In the genomic region with DNA sequence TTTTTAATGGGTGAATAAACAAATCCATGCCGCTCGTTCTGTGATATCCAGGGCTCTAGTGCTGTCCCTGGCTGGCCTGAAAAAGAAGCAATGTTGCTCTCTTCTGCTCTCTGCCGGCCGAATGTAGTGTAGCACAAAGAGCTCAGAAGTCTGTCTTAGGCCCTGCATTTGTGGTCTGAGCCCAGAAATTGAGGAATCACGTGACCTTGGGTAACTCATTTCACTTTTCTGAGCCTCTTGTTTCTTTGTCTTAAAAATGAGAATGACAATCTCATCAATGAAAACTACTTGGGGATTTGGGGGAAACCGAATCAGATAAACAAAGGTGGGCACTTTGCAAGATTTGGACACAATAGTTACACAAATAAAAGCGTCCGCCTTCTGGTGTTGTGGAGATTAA, we compare ENCODE assay signal across 8 cellular contexts.
DNase-seq lines count a peak whose midpoint lies in the region; ATAC-seq and TF ChIP-seq lines count a peak whose summit lies in the region.

No MANE protein-coding gene starts in this region.

- H4K8ac ChIP-seq in neuronal stem cell (ENCODE audit: low read depth, low read length), result no peak overlapping the region

- no peak overlapping the region for H3K23ac ChIP-seq in neuronal stem cell (ENCODE audit: low read depth, low read length, poor library complexity)

- no peak overlapping the region for H3K27ac ChIP-seq in CD8-positive, alpha-beta T cell (ENCODE audit: low read depth, low read length)
- no peak overlapping the region for H3K27ac ChIP-seq in neuronal stem cell (replicated peaks; ENCODE audit: low read length)

- DNase-seq in CD8-positive, alpha-beta T cell, result peak in 4 of 7 experiments; percentile 11 to 50 (median 17)
- DNase-seq in GM20000 (ENCODE audit: low spot score) (peak; percentile 65), NCI-H460 (ENCODE audit: extremely low read depth, low read depth) (peak; percentile 44), activated T-cell treated with anti-CD3 and anti-CD28 coated beads for 48 hours (ENCODE audit: low read depth) (peak; percentile 39), fibroblast of the aortic adventitia (ENCODE audit: low read depth) (peak; percentile 58), neuronal stem cell (ENCODE audit: low spot score) (peak; percentile 65), ureter (ENCODE audit: low spot score) (peak; percentile 68), GF-D8 (lab: John Stamatoyannopoulos, UW) (no peak)

- no peaks in the 10 kb centered on the region for H3K9me3 ChIP-seq in CD8-positive, alpha-beta T cell (ENCODE audit: low read length)
- H3K9me3 ChIP-seq in neuronal stem cell (replicated peaks in 1 of 2; ENCODE audit: control insufficient read depth in 2 of 2, insufficient read depth in 1 of 2, low read depth in 1 of 2, low read length in 2 of 2), result no peaks in the 10 kb centered on the region

- TF ChIP-seq CTCF in CD8-positive, alpha-beta T cell (IDR thresholded peaks at IDR 0.05), result peak; percentile 57
- peak; percentile 67 for TF ChIP-seq CTCF in GM20000 (IDR thresholded peaks at IDR 0.05; ENCODE audit: extremely low read depth, missing control alignments)
- TF ChIP-seq CTCF in fibroblast of the aortic adventitia (IDR thresholded peaks at IDR 0.05; ENCODE audit: insufficient read depth, low read length), result peak; percentile 81

- no peak overlapping the region for H2BK120ac ChIP-seq in neuronal stem cell (ENCODE audit: low read depth, low read length)

- no peak overlapping the region for H3K4ac ChIP-seq in neuronal stem cell (ENCODE audit: low read length)

- H3K79me1 ChIP-seq in neuronal stem cell (ENCODE audit: low read depth, low read length), result no peaks in the 10 kb centered on the region

- no peaks in the 10 kb centered on the region for H3K9me3 Mint-ChIP-seq in CD8-positive, alpha-beta T cell

- no peak overlapping the region for H2AK5ac ChIP-seq in neuronal stem cell (ENCODE audit: low read depth, low read length)

- H3K4me3 ChIP-seq in CD8-positive, alpha-beta T cell (ENCODE audit: low read depth, low read length), result no peak overlapping the region
- H3K4me3 ChIP-seq in fibroblast of the aortic adventitia (ENCODE audit: low read depth, low read length) (no peak overlapping the region), neuronal stem cell (ENCODE audit: low read length in 2 of 2) (no peak overlapping the region)

- intact Hi-C loops in CD8-positive, alpha-beta T cell (cut with DNase I, micrococcal nuclease), result no loop called here

- H4K91ac ChIP-seq in neuronal stem cell (ENCODE audit: low read depth, low read length, poor library complexity), result no peak overlapping the region

- no peak overlapping the region for H2BK5ac ChIP-seq in neuronal stem cell (ENCODE audit: low read length)

- H3K36me3 Mint-ChIP-seq in CD8-positive, alpha-beta T cell, result no peaks in the 10 kb centered on the region

- H2BK12ac ChIP-seq in neuronal stem cell (ENCODE audit: low read length), result no peak overlapping the region

- peak; percentile 46 for ATAC-seq in CD8-positive, alpha-beta T cell

- no CpG with 5 or more reads among the region's 8 CpGs for WGBS in neuronal stem cell (ENCODE audit: extremely low coverage in 2 of 2, insufficient read length in 2 of 2, insufficient replicate concordance in 1 of 2), 2 donors

- H3K4me2 ChIP-seq in neuronal stem cell (ENCODE audit: insufficient read depth, low read length, poor library complexity, severe bottlenecking), result no peak overlapping the region

- no peak overlapping the region for H3K14ac ChIP-seq in neuronal stem cell (ENCODE audit: low read length)

- POLR2A ChIA-PET in CD8-positive, alpha-beta T cell (lab: Charles Lee), result no interaction called here

- no peaks in the 10 kb centered on the region for H3K27me3 ChIP-seq in CD8-positive, alpha-beta T cell (ENCODE audit: insufficient read depth, low read length)
- no peaks in the 10 kb centered on the region for H3K27me3 ChIP-seq in neuronal stem cell (ENCODE audit: control insufficient read depth in 3 of 3, insufficient read depth in 3 of 3, low read depth in 1 of 3, low read length in 3 of 3)

- no peaks in the 10 kb centered on the region for H3K4me1 Mint-ChIP-seq in CD8-positive, alpha-beta T cell (ENCODE audit: low read depth)

- H2BK15ac ChIP-seq in neuronal stem cell (ENCODE audit: low read length), result no peak overlapping the region

- no peak overlapping the region for H3K4me3 Mint-ChIP-seq in CD8-positive, alpha-beta T cell

- H3K9ac ChIP-seq in neuronal stem cell (ENCODE audit: low read depth, low read length, poor library complexity), result no peak overlapping the region

- peaks cover 12% of the 10 kb centered on the region for H3K27me3 Mint-ChIP-seq in CD8-positive, alpha-beta T cell (ENCODE audit: low read depth)

- H3K27ac Mint-ChIP-seq in CD8-positive, alpha-beta T cell, result no peak overlapping the region

- H3K18ac ChIP-seq in neuronal stem cell (ENCODE audit: low read length), result no peak overlapping the region

- CTCF ChIA-PET in CD8-positive, alpha-beta T cell (lab: Charles Lee), result no interaction called here

- no peaks in the 10 kb centered on the region for H3K4me1 ChIP-seq in CD8-positive, alpha-beta T cell (ENCODE audit: insufficient read depth, low read length)
- no peaks in the 10 kb centered on the region for H3K4me1 ChIP-seq in neuronal stem cell (ENCODE audit: control insufficient read depth in 2 of 2, insufficient read depth in 1 of 2, low read depth in 1 of 2, low read length in 2 of 2)

- H3K36me3 ChIP-seq in CD8-positive, alpha-beta T cell (ENCODE audit: insufficient read depth, low read length), result no peaks in the 10 kb centered on the region
- no peaks in the 10 kb centered on the region for H3K36me3 ChIP-seq in neuronal stem cell (replicated peaks in 1 of 2; ENCODE audit: control insufficient read depth in 2 of 2, insufficient read depth in 2 of 2, low read length in 2 of 2)

- no peak overlapping the region for H2AFZ ChIP-seq in neuronal stem cell (ENCODE audit: low read length)
